ENCODE assay signal across 8 cellular contexts in the genomic region with DNA sequence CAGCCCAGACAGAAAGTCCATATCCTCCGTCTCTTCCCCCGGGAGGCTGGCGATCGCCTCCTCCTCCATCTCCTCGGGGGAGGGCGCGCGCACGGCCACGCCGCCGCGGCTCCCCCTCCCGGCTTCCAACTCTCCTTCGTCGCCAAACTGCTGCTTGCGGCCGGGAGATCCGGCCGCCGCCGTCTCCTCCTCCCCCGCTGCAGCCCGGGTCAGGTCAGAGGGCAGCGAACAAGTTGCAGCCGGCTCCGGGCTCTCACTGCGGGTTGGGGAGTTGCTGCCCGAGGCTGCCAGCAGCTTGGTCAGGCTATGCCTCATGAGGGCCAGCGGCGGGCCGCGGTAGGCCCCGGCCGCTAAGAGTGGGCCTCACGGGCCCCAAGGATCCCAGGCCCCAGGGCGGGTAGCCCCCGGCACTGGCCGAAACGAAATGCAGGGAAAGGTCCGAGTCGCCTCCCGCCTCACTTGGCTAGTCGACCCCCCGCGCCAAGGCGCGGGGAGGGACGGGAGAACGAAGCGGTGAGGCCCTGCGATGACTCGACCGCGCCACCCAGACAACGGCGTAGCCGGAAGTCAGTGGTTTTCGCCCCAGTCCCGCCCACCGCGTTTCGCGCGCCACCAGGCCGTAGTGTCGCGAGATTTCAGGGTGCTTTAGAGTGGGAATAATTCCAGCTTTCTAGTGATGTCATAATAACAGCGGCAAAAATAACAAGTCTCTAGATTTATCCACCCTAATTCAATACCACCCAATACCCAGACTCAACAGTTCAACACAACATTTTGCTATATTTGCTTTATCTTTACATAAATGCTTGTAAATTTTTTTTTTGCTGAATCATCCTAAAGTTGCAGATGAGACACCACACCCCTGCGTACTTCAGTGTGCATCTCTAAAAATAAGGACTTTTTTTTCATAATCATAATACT. TPM values are rescaled to one million over a fixed set of nuclear protein-coding genes. Genes with fewer than 3 reads are reported as not detected.
A peak's percentile ranks its signal among the peaks of the same experiment; 100 is the strongest.
DNase-seq lines count a peak whose midpoint lies in the region; ATAC-seq, FAIRE-seq and TF ChIP-seq lines count a peak whose summit lies in the region.

A gene with protein sequence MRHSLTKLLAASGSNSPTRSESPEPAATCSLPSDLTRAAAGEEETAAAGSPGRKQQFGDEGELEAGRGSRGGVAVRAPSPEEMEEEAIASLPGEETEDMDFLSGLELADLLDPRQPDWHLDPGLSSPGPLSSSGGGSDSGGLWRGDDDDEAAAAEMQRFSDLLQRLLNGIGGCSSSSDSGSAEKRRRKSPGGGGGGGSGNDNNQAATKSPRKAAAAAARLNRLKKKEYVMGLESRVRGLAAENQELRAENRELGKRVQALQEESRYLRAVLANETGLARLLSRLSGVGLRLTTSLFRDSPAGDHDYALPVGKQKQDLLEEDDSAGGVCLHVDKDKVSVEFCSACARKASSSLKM (minus strand): TSS at position 569 of the 921 bp plus-strand sequence. CDS start 254 bp downstream, at position 315.

- FAIRE-seq in bronchial epithelial cell (lab: Jason Lieb, UNC) = no peak

- ATAC-seq in GM18907 (IDR thresholded peaks at IDR 0.05; ENCODE audit: unreplicated experiment) (peak; percentile 94), HG03159 (IDR thresholded peaks at IDR 0.05; ENCODE audit: unreplicated experiment) (peak; percentile 90)

- H3K4me3 ChIP-seq in AG04449 (ENCODE audit: low read depth, low read length) (peak within 1 kb of the TSS; percentile 83), WI38 (ENCODE audit: low read depth, low read length) (peak within 1 kb of the TSS; percentile 84), bronchial epithelial cell (ENCODE audit: low read depth, low read length) (peak within 1 kb of the TSS; percentile 94), smooth muscle cell (peak within 1 kb of the TSS; percentile 94)

- CTCF ChIA-PET in AG04449 (lab: Yijun Ruan, JAX) = interaction anchor here (0.8 to 2.8 kb wide), 5 partner anchors 9 to 160 kb away, joined by 3 to 10 read pairs (median 4); no protein-coding TSS in a partner anchor

- peak within 1 kb of the TSS; percentile 97 for H3K9ac ChIP-seq in smooth muscle cell (ENCODE audit: low read depth)

- H3K36me3 ChIP-seq in bronchial epithelial cell (ENCODE audit: control insufficient read depth, insufficient read depth, low read length) (peaks cover 1% of the 10 kb centered on the region), smooth muscle cell (ENCODE audit: low read depth) (no peaks in the 10 kb centered on the region)

- peaks cover 46% of the 10 kb centered on the region for H4K20me1 ChIP-seq in smooth muscle cell (ENCODE audit: low read depth)

- peaks cover 6% of the 10 kb centered on the region for H3F3A ChIP-seq in smooth muscle cell (ENCODE audit: low read depth)

- DNase-seq in AG04449 (ENCODE audit: low read depth, low spot score) (peak; percentile 71), NCI-H2227 treated with DMSO at 0.1 percent for 48 hours (lab: John Stamatoyannopoulos, UW) (peak; percentile 94), bronchial epithelial cell (ENCODE audit: low read depth) (peak; percentile 84), iPS-NIHi7 (ENCODE audit: extremely low spot score) (peak; percentile 92), smooth muscle cell (lab: John Stamatoyannopoulos, UW; ENCODE audit: unreplicated experiment) (peak; percentile 81)

- peak within 1 kb of the TSS; percentile 97 for H3K4me2 ChIP-seq in smooth muscle cell

- peak within 1 kb of the TSS; percentile 95 for H2AFZ ChIP-seq in smooth muscle cell (ENCODE audit: low read depth)

- WGBS in smooth muscle cell (ENCODE audit: low lambda C conversion rate) = 2% methylated on average over 69 of the region's 70 CpGs

- H3K27me3 ChIP-seq in bronchial epithelial cell (ENCODE audit: control insufficient read depth, insufficient read depth, low read length) (no peaks in the 10 kb centered on the region), smooth muscle cell (ENCODE audit: low read depth) (no peaks in the 10 kb centered on the region)

- peaks cover 43% of the 10 kb centered on the region for H3K79me2 ChIP-seq in smooth muscle cell (ENCODE audit: low read depth)

- TF ChIP-seq CTCF in AG04449 (IDR thresholded peaks at IDR 0.05; ENCODE audit: insufficient read depth, low read length, missing control alignments) (no peak), WI38 (IDR thresholded peaks at IDR 0.05; ENCODE audit: low read depth, low read length) (no peak), bronchial epithelial cell (IDR thresholded peaks at IDR 0.05; ENCODE audit: insufficient read depth, low read length, severe bottlenecking) (no peak), smooth muscle cell (IDR thresholded peaks at IDR 0.05; ENCODE audit: borderline replicate concordance, insufficient read depth, poor library complexity, severe bottlenecking) (no peak)

- H3K9me3 ChIP-seq in smooth muscle cell (replicated peaks; ENCODE audit: low read depth) = no peaks in the 10 kb centered on the region

- H3K27ac ChIP-seq in smooth muscle cell (ENCODE audit: low read depth) = peak within 1 kb of the TSS; percentile 98

- H3K4me1 ChIP-seq in smooth muscle cell (ENCODE audit: low read depth) = peaks cover 39% of the 10 kb centered on the region

- POLR2A ChIA-PET in AG04449 (lab: Yijun Ruan, JAX) = interaction anchor here (0.6 to 1.4 kb wide), 6 partner anchors 11 to 163 kb away, joined by 3 to 4 read pairs (median 4); a partner anchor contains a TSS

RNA-seq across cellular contexts. Expression of the gene that starts here (rescaled TPM):
- total RNA-seq in bronchial epithelial cell (45.2 and 57.7 TPM in 2 replicates), smooth muscle cell (33.9 and 44.3 TPM in 2 replicates)
- polyA plus RNA-seq in smooth muscle cell = 25.1 and 31.1 TPM in 2 replicates

Comparison
In these comparisons a context has a peak if more than half of its experiments do, and no peak if none do; other contexts are left out.
1. Peak in every context shown above with its lines: DNase-seq, ATAC-seq, H3K4me3 ChIP-seq and H3K27ac ChIP-seq.